In genomic region chr17:58330997-58331814, GRCh38 we compare ENCODE assay signal across 9 cellular contexts. TPM values are rescaled to one million over a fixed set of nuclear protein-coding genes. Genes with fewer than 3 reads are reported as not detected.
DNase-seq lines count a peak whose midpoint lies in the region; ATAC-seq, FAIRE-seq and TF ChIP-seq lines count a peak whose summit lies in the region.
"Had no signal": no experiment of that assay in that cellular context is flagged by ENCODE, and none has a peak within 500 bp of the region (broad histone marks: within the 10 kb centered on the region; RNA-seq: fewer than 3 reads in every experiment).

No MANE protein-coding gene starts in this region.

- TF ChIP-seq CTCF in D721Med (IDR thresholded peaks at IDR 0.05; ENCODE audit: insufficient read depth, missing control alignments): no peak
- no peak for TF ChIP-seq CTCF in transverse colon (IDR thresholded peaks at IDR 0.05)

- no peak for ATAC-seq in HG03442 (IDR thresholded peaks at IDR 0.05; ENCODE audit: unreplicated experiment)

- in situ Hi-C loops in transverse colon (cut with MboI; ENCODE audit: low pct_ligation_motif_present in 1 of 4, low pct_unique_long_range_greater_than_20kb in 1 of 4, low sequenced_read_pairs in 3 of 4): no loop called here

- WGBS in transverse colon (ENCODE audit: low coverage in 1 of 2), 2 donors: 64% methylated on average over 22 of the region's 23 CpGs; no CpG with 5 or more reads in 1 of the 2 donors

- H3K4me1 ChIP-seq in muscle layer of duodenum (ENCODE audit: control insufficient read depth in 1 of 2, insufficient read depth in 2 of 2, low read length in 2 of 2): peaks cover 9 to 10% of the 10 kb centered on the region in 2 donors
- peaks cover 6 to 16% (median 10%) of the 10 kb centered on the region in 4 donors for H3K4me1 ChIP-seq in transverse colon

- FAIRE-seq in D721Med (lab: Jason Lieb, UNC): no peak

- peak overlapping the region; percentile 65 for H3K4me3 ChIP-seq in muscle layer of duodenum (ENCODE audit: low read depth in 1 of 2, low read length in 2 of 2)
- H3K4me3 ChIP-seq in transverse colon: peak overlapping the region; percentile 21 to 46 (median 36)
- H3K4me3 ChIP-seq: cardiac muscle cell had no signal

- H3K27me3 ChIP-seq in muscle layer of duodenum (ENCODE audit: low read depth, low read length) (no peaks in the 10 kb centered on the region), transverse colon (no peaks in the 10 kb centered on the region)
- H3K27me3 ChIP-seq: cardiac muscle cell had no signal

- no peak for TF ChIP-seq POLR2A in transverse colon (IDR thresholded peaks at IDR 0.05)

- H3K9me3 ChIP-seq in muscle layer of duodenum (ENCODE audit: control insufficient read depth in 1 of 2, low read length in 2 of 2) (no peaks in the 10 kb centered on the region), transverse colon (no peaks in the 10 kb centered on the region)

- H3K27ac ChIP-seq in muscle layer of duodenum (ENCODE audit: low read length): peak overlapping the region; percentile 69
- peak overlapping the region; percentile 88 to 96 (median 89) for H3K27ac ChIP-seq in transverse colon
- H3K27ac ChIP-seq: cardiac muscle cell had no signal

- DNase-seq in D721Med (ENCODE audit: insufficient read length, low spot score) (peak; percentile 27), T-helper 1 cell (peak in 4 of 5 donors; percentile 46 to 83 (median 53)), amniotic epithelial cell (ENCODE audit: low read depth) (peak; percentile 32), transverse colon (peak; percentile 66), NCI-H345 (lab: John Stamatoyannopoulos, UW) (no peak), NCI-H226 (no peak)

- no peak for TF ChIP-seq EP300 in transverse colon (IDR thresholded peaks at IDR 0.05; ENCODE audit: low read depth)

- intact Hi-C loops in transverse colon (cut with DNase I; ENCODE audit: low total_unique reads): no loop called here

- H3K36me3 ChIP-seq in muscle layer of duodenum (ENCODE audit: control insufficient read depth in 1 of 2, insufficient read depth in 2 of 2, low read length in 2 of 2) (no peaks in the 10 kb centered on the region), transverse colon (no peaks in the 10 kb centered on the region)
- H3K36me3 ChIP-seq: cardiac muscle cell had no signal

RNA-seq across cellular contexts. Expression of gene TSPOAP1, which starts 2.6 kb away (rescaled TPM):
- 10 to 100 TPM in 2 of 4 donors, 1 to 10 TPM in 2; 4.4 to 21.7 (median 9.4) TPM for total RNA-seq in transverse colon

RNA-seq across cellular contexts. Expression of gene SUPT4H1, which starts 20.8 kb away (rescaled TPM):
- total RNA-seq in transverse colon: 10 to 100 TPM; 12.0 to 66.3 (median 40.0) TPM

RNA-seq across cellular contexts. Expression of gene MPO, which starts 50.5 kb away (rescaled TPM):
- not detected for total RNA-seq in transverse colon
- total RNA-seq: cardiac muscle cell had no signal

Comparison
In these comparisons a context has a peak if more than half of its experiments do, and no peak if none do; other contexts are left out.
1. DNase-seq: peak in D721Med (single experiment), T-helper 1 cell (4 of 5), amniotic epithelial cell (single experiment) and transverse colon (single experiment); none in NCI-H345 (single experiment) and NCI-H226 (single experiment).